In genomic region chr5:111345731-111346130, GRCh38 we compare ENCODE assay signal across 1 cellular context.
TF ChIP-seq lines count a peak whose summit lies in the region.

No MANE protein-coding gene starts in this region.

TF ChIP-seq in K562, 482 proteins besides CTCF, POLR2A, EP300 and RAD21:
- TF ChIP-seq HMBOX1 (IDR thresholded peaks at IDR 0.05) (no peak), CBFA2T2 (conservative IDR thresholded peaks at IDR 0.05) (no peak), TFAP4 (CRISPR knock-in tag; IDR thresholded peaks at IDR 0.05; ENCODE audit: borderline replicate concordance) (no peak), ETS2 (tag; IDR thresholded peaks at IDR 0.05; ENCODE audit: borderline replicate concordance, poor library complexity, severe bottlenecking) (no peak), ZNF583 (CRISPR knock-in tag; IDR thresholded peaks at IDR 0.05) (no peak), ZC3H4 (CRISPR knock-in tag; IDR thresholded peaks at IDR 0.05; ENCODE audit: borderline replicate concordance) (no peak), ZNF347 (CRISPR knock-in tag; IDR thresholded peaks at IDR 0.05; ENCODE audit: low read depth) (no peak), LARP7 (IDR thresholded peaks at IDR 0.05) (no peak)
